ENCODE assay signal across 12 cellular contexts in genomic region chr2:7029291-7030059, GRCh38.
DNase-seq lines count a peak whose midpoint lies in the region; ATAC-seq, FAIRE-seq and TF ChIP-seq lines count a peak whose summit lies in the region.
"Had no signal": no experiment of that assay in that cellular context is flagged by ENCODE, and none has a peak within 500 bp of the region (broad histone marks: within the 10 kb centered on the region; RNA-seq: fewer than 3 reads in every experiment).

No MANE protein-coding gene starts in this region.

- intact Hi-C loops in HCT116 (cut with micrococcal nuclease), result no loop called here
- intact Hi-C loops in pancreas (cut with DNase I), result loop anchor here in 1 of 3 donors (5.0 kb wide), 1 partner anchor 112 kb away; the partner anchor contains the start of gene RNF144A

- FAIRE-seq in pancreas (lab: Jason Lieb, UNC), result no peak
- FAIRE-seq: HTR-8/SVneo had no signal

- 78 to 84% methylated on average over 13 of the region's 13 CpGs for WGBS in pancreas, 2 donors

- H4K20me1 ChIP-seq in BLaER1 (no peaks in the 10 kb centered on the region), HCT116 (ENCODE audit: insufficient read depth) (no peaks in the 10 kb centered on the region)

- H3K4me3 Mint-ChIP-seq in naive thymus-derived CD8-positive, alpha-beta T cell, result no peak overlapping the region

- POLR2A ChIA-PET in HCT116 (lab: Charles Lee), result no interaction called here
- POLR2A ChIA-PET in naive thymus-derived CD8-positive, alpha-beta T cell (lab: Charles Lee), result no interaction called here

- H3K36me3 ChIP-seq in BLaER1 (peaks cover 59% of the 10 kb centered on the region), HCT116 (ENCODE audit: control insufficient read depth in 1 of 2, insufficient read depth in 2 of 2, low read length in 2 of 2) (peaks cover under 1 to 4% of the 10 kb centered on the region in 2 experiments; a peak in 3 of 4 replicates), pancreas (peaks cover 0 to 28% (median 0%) of the 10 kb centered on the region in 3 donors)

- H3K27me3 ChIP-seq in BLaER1, result no peaks in the 10 kb centered on the region
- H3K27me3 ChIP-seq in HCT116 (ENCODE audit: insufficient read depth, low read length), result no peaks in the 10 kb centered on the region
- H3K27me3 ChIP-seq in pancreas, result no peaks in the 10 kb centered on the region

- TF ChIP-seq POLR2A in HCT116 (IDR thresholded peaks at IDR 0.05; ENCODE audit: borderline replicate concordance, extremely low read depth, insufficient read depth, insufficient read length), result no peak

- H3K9ac ChIP-seq in BLaER1 (0 out of 2 replicates have a peak overlapping the region, but pooled peaks have one; percentile 3), HCT116 (ENCODE audit: low read length) (no peak overlapping the region)

- H3K4me3 ChIP-seq in BLaER1 (no peak overlapping the region), HCT116 (replicated peaks in 1 of 2; ENCODE audit: low read depth in 1 of 2, low read length in 2 of 2) (no peak overlapping the region), pancreas (no peak overlapping the region)

- RAD21 ChIA-PET in HCT116 (lab: Charles Lee; ENCODE audit: low non-redundant PET in 1 of 2, low total read pairs in 2 of 2, uncharacterized antibody in 2 of 2, unreplicated experiment in 2 of 2), result interaction anchor here in 1 of 2 experiments (0.6 kb wide), 1 partner anchor 133 kb away, joined by 3 read pairs; no protein-coding TSS in a partner anchor

- no peaks in the 10 kb centered on the region for H3K27me3 Mint-ChIP-seq in naive thymus-derived CD8-positive, alpha-beta T cell

- no peak overlapping the region for H2AFZ ChIP-seq in HCT116 (ENCODE audit: low read depth, low read length, poor library complexity, severe bottlenecking)

- no peaks in the 10 kb centered on the region for H3K79me2 ChIP-seq in HCT116 (ENCODE audit: insufficient read depth, low read length)

- H3K4me2 ChIP-seq in BLaER1 (peak overlapping the region; percentile 60), HCT116 (ENCODE audit: low read length) (no peak overlapping the region)

- TF ChIP-seq CTCF in HCT116 (IDR thresholded peaks at IDR 0.05 in 2 of 3, conservative IDR thresholded peaks at IDR 0.05 in 1 of 3; ENCODE audit: borderline replicate concordance in 1 of 3, insufficient read depth in 1 of 3, low read depth in 2 of 3, low read length in 2 of 3), result no peak
- TF ChIP-seq CTCF in pancreas (IDR thresholded peaks at IDR 0.05), result no peak

- no peaks in the 10 kb centered on the region for H3K9me2 ChIP-seq in HCT116 (ENCODE audit: insufficient read depth)

- no peak for DNase-seq in HCT116 (ENCODE audit: low read depth, low spot score)
- DNase-seq in caudate nucleus (lab: John Stamatoyannopoulos, UW), result peak in 5 of 61 donors; percentile 16 to 53 (median 19)
- DNase-seq in naive thymus-derived CD8-positive, alpha-beta T cell, result no peak
- DNase-seq in Kasumi-1 (lab: John Stamatoyannopoulos, UW), result no peak
- DNase-seq in activated effector memory CD4-positive, alpha-beta T cell treated with anti-CD3 and anti-CD28 coated beads, Interleukin-2, amount 50 U/mL, for 16 hours, result no peak
- no peak for DNase-seq in pancreas
- no peak for DNase-seq in GM03348 (ENCODE audit: low spot score)
- DNase-seq: amniotic stem cell, NCI-H146, T1000 had no signal

- no TSS peak for BruUV-seq in HCT116 (replicated peaks; lab: Mats Ljungman, UMichigan)

- H3K27ac ChIP-seq in BLaER1 (peak overlapping the region; percentile 55; the same call in 1 of the 2 replicates), HCT116 (ENCODE audit: low read depth, low read length) (no peak overlapping the region), caudate nucleus (ENCODE audit: low read depth, low read length) (peak overlapping the region; percentile 42), pancreas (no peak overlapping the region)

- CTCF ChIA-PET in HCT116 (lab: Charles Lee), result no interaction called here

- ATAC-seq in HCT116, result peak; percentile 30; the same call in 1 of the 2 replicates
- no peak for ATAC-seq in naive thymus-derived CD8-positive, alpha-beta T cell
- ATAC-seq in pancreas, result no peak

- TF ChIP-seq RAD21 in HCT116 (IDR thresholded peaks at IDR 0.05; ENCODE audit: low read depth), result 0 out of 2 replicates have a peak, but pooled peaks have one; percentile 10

- peaks cover 5 to 14% (median 8%) of the 10 kb centered on the region in 4 donors for H3K4me1 Mint-ChIP-seq in naive thymus-derived CD8-positive, alpha-beta T cell

- H3K36me3 Mint-ChIP-seq in naive thymus-derived CD8-positive, alpha-beta T cell, result peaks cover 0 to 86% (median 17%) of the 10 kb centered on the region in 3 donors

- H3K9me3 ChIP-seq in BLaER1 (no peaks in the 10 kb centered on the region), HCT116 (ENCODE audit: control insufficient read depth in 1 of 2, insufficient read depth in 1 of 2, low read depth in 1 of 2, low read length in 2 of 2) (no peaks in the 10 kb centered on the region), pancreas (no peaks in the 10 kb centered on the region)

- H3K27ac Mint-ChIP-seq in naive thymus-derived CD8-positive, alpha-beta T cell, result peak overlapping the region in 7 of 10 donors; percentile 3 to 83 (median 66)

- H3K9me3 Mint-ChIP-seq in naive thymus-derived CD8-positive, alpha-beta T cell, result no peaks in the 10 kb centered on the region

- H3K4me1 ChIP-seq in BLaER1 (peaks cover 54% of the 10 kb centered on the region), HCT116 (ENCODE audit: control insufficient read depth in 1 of 2, insufficient read depth in 2 of 2, low read length in 2 of 2) (peaks cover 7 to 8% of the 10 kb centered on the region in 2 experiments; a peak in 2 of 4 replicates), pancreas (peaks cover 19 to 44% (median 35%) of the 10 kb centered on the region in 3 donors)

TF ChIP-seq in HCT116, 20 proteins besides CTCF, POLR2A, EP300 and RAD21:
- TF ChIP-seq EZH2 (IDR thresholded peaks at IDR 0.05) (no peak), ATF3 (IDR thresholded peaks at IDR 0.05) (no peak), EGR1 (IDR thresholded peaks at IDR 0.05; ENCODE audit: low read depth) (no peak), EZH2phosphoT487 (IDR thresholded peaks at IDR 0.05; ENCODE audit: borderline replicate concordance) (no peak)

Comparison
In these comparisons a context has a peak if more than half of its experiments do, and no peak if none do; other contexts are left out.
1. H3K27ac ChIP-seq: peak in BLaER1 (single experiment) and caudate nucleus (single experiment); none in HCT116 (single experiment) and pancreas (0 of 4).